In genomic region chr3:8052599-8053185, GRCh38 we compare ENCODE assay signal across 17 cellular contexts.
DNase-seq lines count a peak whose midpoint lies in the region; ATAC-seq and TF ChIP-seq lines count a peak whose summit lies in the region.
"Had no signal": no experiment of that assay in that cellular context is flagged by ENCODE, and none has a peak within 500 bp of the region (broad histone marks: within the 10 kb centered on the region; RNA-seq: fewer than 3 reads in every experiment).

No MANE protein-coding gene starts in this region.

- no peaks in the 10 kb centered on the region for H3K4me1 Mint-ChIP-seq in activated CD4-positive, alpha-beta T cell treated with anti-CD3 and anti-CD28 coated beads, Interleukin-2, amount 10 ng/mL, durations not matched to agents 7 days and 5 days
- H3K4me1 Mint-ChIP-seq: B cell; memory B cell; nephron progenitor cell; stimulated activated effector memory CD8-positive, alpha-beta T cell treated with anti-CD3 and anti-CD28 coated beads, Interleukin-12 subunit alpha, Interleukin-12 subunit beta, amount 100 ng/mL, for 72 hours had no signal

- no peak overlapping the region for H3K4me3 Mint-ChIP-seq in activated CD4-positive, alpha-beta T cell treated with anti-CD3 and anti-CD28 coated beads, Interleukin-2, amount 10 ng/mL, durations not matched to agents 7 days and 5 days
- H3K4me3 Mint-ChIP-seq: B cell; memory B cell; nephron progenitor cell; stimulated activated effector memory CD8-positive, alpha-beta T cell treated with anti-CD3 and anti-CD28 coated beads, Interleukin-12 subunit alpha, Interleukin-12 subunit beta, amount 100 ng/mL, for 72 hours; T-helper 1 cell treated with Interleukin-12 subunit alpha and Interleukin-12 subunit beta and Interleukin-4 antibody, amounts not matched to agents 30 μg/mL and 1 μg/mL, for 36 hours had no signal

- H3K9me3 ChIP-seq in heart left ventricle = no peaks in the 10 kb centered on the region
- H3K9me3 ChIP-seq: tibial artery had no signal

- peaks cover 0 to 30% (median 8%) of the 10 kb centered on the region in 12 donors for H3K4me1 ChIP-seq in heart left ventricle
- H3K4me1 ChIP-seq: tibial artery had no signal

- WGBS in heart left ventricle, 4 donors = 33 to 40% (median 34%) methylated on average over 7 of the region's 7 CpGs

- H3K27ac Mint-ChIP-seq in activated CD4-positive, alpha-beta T cell treated with anti-CD3 and anti-CD28 coated beads, Interleukin-2, amount 10 ng/mL, durations not matched to agents 7 days and 5 days = no peak overlapping the region
- H3K27ac Mint-ChIP-seq: B cell; memory B cell; nephron progenitor cell; stimulated activated effector memory CD8-positive, alpha-beta T cell treated with anti-CD3 and anti-CD28 coated beads, Interleukin-12 subunit alpha, Interleukin-12 subunit beta, amount 100 ng/mL, for 72 hours; T-helper 1 cell treated with Interleukin-12 subunit alpha and Interleukin-12 subunit beta and Interleukin-4 antibody, amounts not matched to agents 30 μg/mL and 1 μg/mL, for 36 hours had no signal

- no peaks in the 10 kb centered on the region for H3K9me3 Mint-ChIP-seq in activated CD4-positive, alpha-beta T cell treated with anti-CD3 and anti-CD28 coated beads, Interleukin-2, amount 10 ng/mL, durations not matched to agents 7 days and 5 days
- H3K9me3 Mint-ChIP-seq: nephron progenitor cell; T-helper 1 cell treated with Interleukin-12 subunit alpha and Interleukin-12 subunit beta and Interleukin-4 antibody, amounts not matched to agents 30 μg/mL and 1 μg/mL, for 36 hours had no signal

- no peak overlapping the region for H3K4me3 ChIP-seq in astrocyte of the cerebellum (ENCODE audit: low read depth, low read length)
- no peak overlapping the region for H3K4me3 ChIP-seq in heart left ventricle
- H3K4me3 ChIP-seq: tibial artery had no signal

- no peak overlapping the region for H3K27ac ChIP-seq in heart left ventricle
- H3K27ac ChIP-seq: tibial artery had no signal

- peak; percentile 64 to 78 (median 76) for ATAC-seq in heart left ventricle
- no peak for ATAC-seq in GM19455 (IDR thresholded peaks at IDR 0.05; ENCODE audit: unreplicated experiment)
- no peak for ATAC-seq in HG02973 (IDR thresholded peaks at IDR 0.05; ENCODE audit: unreplicated experiment)
- ATAC-seq: stimulated activated effector memory CD8-positive, alpha-beta T cell treated with anti-CD3 and anti-CD28 coated beads, Interleukin-12 subunit alpha, Interleukin-12 subunit beta, amount 100 ng/mL, for 72 hours had no signal

- H3K36me3 ChIP-seq in heart left ventricle = no peaks in the 10 kb centered on the region
- H3K36me3 ChIP-seq: tibial artery had no signal

- TF ChIP-seq POLR2A in heart left ventricle (IDR thresholded peaks at IDR 0.05) = no peak

- H3K36me3 Mint-ChIP-seq in activated CD4-positive, alpha-beta T cell treated with anti-CD3 and anti-CD28 coated beads, Interleukin-2, amount 10 ng/mL, durations not matched to agents 7 days and 5 days (ENCODE audit: low read depth) = no peaks in the 10 kb centered on the region
- H3K36me3 Mint-ChIP-seq: memory B cell; stimulated activated effector memory CD8-positive, alpha-beta T cell treated with anti-CD3 and anti-CD28 coated beads, Interleukin-12 subunit alpha, Interleukin-12 subunit beta, amount 100 ng/mL, for 72 hours had no signal

- POLR2A ChIA-PET in activated CD4-positive, alpha-beta T cell treated with anti-CD3 and anti-CD28 coated beads, Interleukin-2, amount 10 ng/mL, durations not matched to agents 7 days and 5 days (lab: Charles Lee) = no interaction called here

- in situ Hi-C loops in astrocyte of the cerebellum (cut with HindIII; ENCODE audit: low sequenced_read_pairs) = no loop called here

- no peaks in the 10 kb centered on the region for H3K27me3 Mint-ChIP-seq in activated CD4-positive, alpha-beta T cell treated with anti-CD3 and anti-CD28 coated beads, Interleukin-2, amount 10 ng/mL, durations not matched to agents 7 days and 5 days
- H3K27me3 Mint-ChIP-seq: B cell, memory B cell had no signal

- no peaks in the 10 kb centered on the region for H3K27me3 ChIP-seq in heart left ventricle
- H3K27me3 ChIP-seq: tibial artery had no signal

- CTCF ChIA-PET in activated CD4-positive, alpha-beta T cell treated with anti-CD3 and anti-CD28 coated beads, Interleukin-2, amount 10 ng/mL, durations not matched to agents 7 days and 5 days (lab: Charles Lee) = no interaction called here

- intact Hi-C loops in heart left ventricle (cut with DNase I) (no loop called here), posterior vena cava (cut with DNase I) (loop anchor here in 1 of 2 donors (5.0 kb wide), 1 partner anchor 460 kb away; no protein-coding TSS in a partner anchor)

- TF ChIP-seq CTCF in astrocyte of the cerebellum (IDR thresholded peaks at IDR 0.05; ENCODE audit: low read depth, low read length, missing control alignments) (no peak), heart left ventricle (IDR thresholded peaks at IDR 0.05) (no peak)

- DNase-seq in NCI-H1694 treated with DMSO at 0.1 percent for 48 hours (lab: John Stamatoyannopoulos, UW) (peak; percentile 38), astrocyte of the cerebellum (ENCODE audit: low read depth) (peak; percentile 96), heart left ventricle (peak in 3 of 5 donors; percentile 27 to 59 (median 40)), posterior vena cava (ENCODE audit: low spot score) (peak; percentile 25)
- DNase-seq in activated CD4-positive, alpha-beta T cell treated with anti-CD3 and anti-CD28 coated beads, Interleukin-2, amount 10 ng/mL, durations not matched to agents 7 days and 5 days = no peak
- DNase-seq: activated CD8-positive, alpha-beta memory T cell treated with anti-CD3 and anti-CD28 coated beads for 24 hours; Calu3; Kasumi-1; NCI-H1105 treated with DMSO at 0.1 percent for 48 hours; nephron progenitor cell; tibial artery had no signal

Comparison
In these comparisons a context has a peak if more than half of its experiments do, and no peak if none do; other contexts are left out.
1. ATAC-seq: peak in heart left ventricle (4 of 4); none in GM19455 (single experiment) and HG02973 (single experiment).